In genomic region chr15:74007820-74008371, GRCh38 we compare ENCODE assay signal across 11 cellular contexts. TPM values are rescaled to one million over a fixed set of nuclear protein-coding genes. Genes with fewer than 3 reads are reported as not detected.
DNase-seq lines count a peak whose midpoint lies in the region; ATAC-seq and TF ChIP-seq lines count a peak whose summit lies in the region.
"Had no signal": no experiment of that assay in that cellular context is flagged by ENCODE, and none has a peak within 500 bp of the region (broad histone marks: within the 10 kb centered on the region; RNA-seq: fewer than 3 reads in every experiment).

No MANE protein-coding gene starts in this region.

- no peaks in the 10 kb centered on the region for H3K23me2 ChIP-seq in H9 (ENCODE audit: insufficient read length, low read depth, low read length, poor library complexity, severe bottlenecking)

- no peak overlapping the region for H3K14ac ChIP-seq in H9 (ENCODE audit: insufficient read depth, low read length)
- no peak overlapping the region for H3K14ac ChIP-seq in trophoblast cell (ENCODE audit: low read length)

- H2AK5ac ChIP-seq in H9 (ENCODE audit: insufficient read length, low read length) (no peak overlapping the region), trophoblast cell (ENCODE audit: low read length) (no peak overlapping the region)

- no CpG with 5 or more reads among the region's 5 CpGs for WGBS in H9 (ENCODE audit: extremely low coverage, insufficient read length, low lambda C conversion rate)
- WGBS in trophoblast cell (ENCODE audit: extremely low coverage, insufficient coverage, insufficient read length), result no CpG with 5 or more reads among the region's 5 CpGs

- H3K36me3 Mint-ChIP-seq in CD14-positive monocyte (peaks cover 44 to 61% of the 10 kb centered on the region in 2 donors), H9 (ENCODE audit: insufficient read depth in 1 of 3, low read depth in 3 of 3) (peaks cover 4 to 27% (median 22%) of the 10 kb centered on the region in 3 experiments)

- H3K4me1 ChIP-seq in H9 (ENCODE audit: insufficient read depth, low read length) (peaks cover 2% of the 10 kb centered on the region; the same call in 1 of the 2 replicates), breast epithelium (peaks cover 0 to 23% of the 10 kb centered on the region in 2 donors), trophoblast cell (ENCODE audit: control insufficient read depth in 1 of 2, insufficient read depth in 2 of 2, low read length in 2 of 2) (peaks cover 2 to 4% of the 10 kb centered on the region in 2 experiments)

- H3K9me3 ChIP-seq in H9 (ENCODE audit: control insufficient read depth, low read depth, low read length) (no peaks in the 10 kb centered on the region), breast epithelium (no peaks in the 10 kb centered on the region), trophoblast cell (ENCODE audit: insufficient read depth, low read depth, low read length) (no peaks in the 10 kb centered on the region)
- H3K9me3 ChIP-seq: pancreas had no signal

- H3K23ac ChIP-seq in H9 (ENCODE audit: insufficient read length, low read depth, low read length), result no peak overlapping the region
- H3K23ac ChIP-seq in trophoblast cell (ENCODE audit: low read length), result peak overlapping the region; percentile 82

- H3K9ac ChIP-seq in H9 (ENCODE audit: extremely low read depth, insufficient read length, low read length), result no peak overlapping the region
- H3K9ac ChIP-seq in trophoblast cell (ENCODE audit: low read length), result no peak overlapping the region

- no peak for TF ChIP-seq CTCF in CD14-positive monocyte (IDR thresholded peaks at IDR 0.05)
- TF ChIP-seq CTCF in H9 (conservative IDR thresholded peaks at IDR 0.05), result no peak
- TF ChIP-seq CTCF in breast epithelium (IDR thresholded peaks at IDR 0.05), result no peak

- H3K18ac ChIP-seq in H9 (ENCODE audit: insufficient read length, low read depth, low read length), result no peak overlapping the region
- H3K18ac ChIP-seq in trophoblast cell (ENCODE audit: low read length), result no peak overlapping the region

- H3K4me2 ChIP-seq in H9 (ENCODE audit: insufficient read depth, insufficient read length, low read length), result no peak overlapping the region
- no peak overlapping the region for H3K4me2 ChIP-seq in trophoblast cell (ENCODE audit: low read length)

- no peak overlapping the region for H4K5ac ChIP-seq in H9 (ENCODE audit: insufficient read length, low read depth, low read length)

- H4K20me1 ChIP-seq in H9 (ENCODE audit: control insufficient read depth, insufficient read depth, insufficient read length), result no peaks in the 10 kb centered on the region

- H4K12ac ChIP-seq in trophoblast cell (ENCODE audit: low read depth, low read length), result no peak overlapping the region

- H3K4ac ChIP-seq in H9 (ENCODE audit: low read depth, low read length) (no peak overlapping the region), trophoblast cell (ENCODE audit: low read depth, low read length) (no peak overlapping the region)

- H4K8ac ChIP-seq in H9 (replicated peaks; ENCODE audit: insufficient read length, low read depth, low read length) (no peak overlapping the region), trophoblast cell (ENCODE audit: low read depth, low read length) (no peak overlapping the region)

- H2AFZ ChIP-seq in H9 (ENCODE audit: low read length), result no peak overlapping the region
- no peak overlapping the region for H2AFZ ChIP-seq in trophoblast cell (ENCODE audit: insufficient read depth, low read length, poor library complexity)

- no peak for TF ChIP-seq POLR2A in breast epithelium (IDR thresholded peaks at IDR 0.05)

- H3K79me2 ChIP-seq in H9 (ENCODE audit: insufficient read depth, low read length), result peaks cover 3% of the 10 kb centered on the region; the same call in 1 of the 2 replicates
- H3K79me2 ChIP-seq in trophoblast cell (ENCODE audit: control insufficient read depth, insufficient read depth, low read length, poor library complexity), result peaks cover 2% of the 10 kb centered on the region

- H2BK12ac ChIP-seq in H9 (ENCODE audit: insufficient read length, low read depth, low read length), result no peak overlapping the region
- H2BK12ac ChIP-seq in trophoblast cell (ENCODE audit: low read length), result no peak overlapping the region

- H3K56ac ChIP-seq in H9 (ENCODE audit: insufficient read length, low read depth, low read length), result no peak overlapping the region

- no peak overlapping the region for H3T11ph ChIP-seq in H9 (ENCODE audit: low read length)

- H4K91ac ChIP-seq in H9 (ENCODE audit: insufficient read length, low read depth, low read length) (no peak overlapping the region), trophoblast cell (ENCODE audit: low read depth, low read length) (no peak overlapping the region)

- H3K4me3 ChIP-seq in breast epithelium (no peak overlapping the region), trophoblast cell (ENCODE audit: low read depth, low read length) (no peak overlapping the region)
- H3K4me3 ChIP-seq: pancreas had no signal

- H3K36me3 ChIP-seq in breast epithelium, result no peaks in the 10 kb centered on the region
- peaks cover 6% of the 10 kb centered on the region in 2 experiments for H3K36me3 ChIP-seq in trophoblast cell (ENCODE audit: control insufficient read depth in 1 of 2, insufficient read depth in 2 of 2, low read length in 2 of 2)
- H3K36me3 ChIP-seq: pancreas had no signal

- H3K4me3 Mint-ChIP-seq in CD14-positive monocyte (no peak overlapping the region), H9 (no peak overlapping the region)

- H3K4me1 Mint-ChIP-seq in CD14-positive monocyte, result peaks cover 59% of the 10 kb centered on the region
- peaks cover 6 to 13% of the 10 kb centered on the region in 2 experiments for H3K4me1 Mint-ChIP-seq in H9

- peak overlapping the region in 4 of 7 donors; percentile 6 to 86 (median 46) for H3K27ac Mint-ChIP-seq in CD14-positive monocyte
- peak overlapping the region; percentile 1 to 65 (median 55); a peak in 4 of 7 replicates for H3K27ac Mint-ChIP-seq in H9

- no peak for ATAC-seq in GM19324 (IDR thresholded peaks at IDR 0.05; ENCODE audit: low FRiP score, unreplicated experiment)
- ATAC-seq in HG03521 (IDR thresholded peaks at IDR 0.05; ENCODE audit: unreplicated experiment), result no peak
- ATAC-seq in GM18867 (IDR thresholded peaks at IDR 0.05; ENCODE audit: unreplicated experiment), result no peak
- ATAC-seq: pancreas had no signal

- DNase-seq in CD14-positive monocyte (ENCODE audit: low spot score) (no peak), H9 (no peak), breast epithelium (ENCODE audit: low spot score in 2 of 2) (no peak), trophoblast cell (no peak), A172 (ENCODE audit: low spot score) (no peak)
- DNase-seq: activated gamma-delta T cell, NCI-H748 treated with DMSO at 0.1 percent for 48 hours, pancreas had no signal

- no peak overlapping the region for H2BK5ac ChIP-seq in H9 (ENCODE audit: insufficient read length, low read length)
- no peak overlapping the region for H2BK5ac ChIP-seq in trophoblast cell (ENCODE audit: low read depth, low read length, poor library complexity)

- no peak overlapping the region for H2BK20ac ChIP-seq in H9 (ENCODE audit: low read depth, low read length, poor library complexity, severe bottlenecking)

- intact Hi-C loops in CD14-positive monocyte (cut with micrococcal nuclease) (no loop called here), breast epithelium (cut with DNase I; ENCODE audit: low total_unique reads) (loop anchor here (1.0 kb wide), 1 partner anchor 10 kb away; no protein-coding TSS in a partner anchor)

- H2BK15ac ChIP-seq in H9 (ENCODE audit: low read depth, low read length), result no peak overlapping the region

- H2BK120ac ChIP-seq in H9 (ENCODE audit: low read depth, low read length, poor library complexity, severe bottlenecking) (no peak overlapping the region), trophoblast cell (ENCODE audit: insufficient read depth, low read length, poor library complexity) (no peak overlapping the region)

- H3K27ac ChIP-seq in H9 (ENCODE audit: insufficient read length, low read depth, low read length) (no peak overlapping the region), breast epithelium (peak overlapping the region; percentile 57 to 69), trophoblast cell (ENCODE audit: low read depth, low read length) (no peak overlapping the region)
- H3K27ac ChIP-seq: pancreas had no signal

- H3K79me1 ChIP-seq in H9 (ENCODE audit: insufficient read depth, low read depth, low read length, poor library complexity, severe bottlenecking) (peaks cover 2% of the 10 kb centered on the region), trophoblast cell (ENCODE audit: low read length) (no peaks in the 10 kb centered on the region)

- no peaks in the 10 kb centered on the region for H3K27me3 Mint-ChIP-seq in CD14-positive monocyte (ENCODE audit: low read depth in 3 of 3)
- H3K27me3 Mint-ChIP-seq in H9 (ENCODE audit: low read depth), result no peaks in the 10 kb centered on the region

- H3K9me3 Mint-ChIP-seq in CD14-positive monocyte, result peaks cover 0 to 1% (median 0%) of the 10 kb centered on the region in 7 donors
- H3K9me3 Mint-ChIP-seq in H9, result no peaks in the 10 kb centered on the region

- no peaks in the 10 kb centered on the region for H3K27me3 ChIP-seq in H9 (ENCODE audit: insufficient read depth, low read length)
- no peaks in the 10 kb centered on the region for H3K27me3 ChIP-seq in breast epithelium
- H3K27me3 ChIP-seq in trophoblast cell (ENCODE audit: insufficient read depth, low read length), result no peaks in the 10 kb centered on the region
- H3K27me3 ChIP-seq: pancreas had no signal

RNA-seq across cellular contexts. Expression of gene PML, which starts 13.4 kb away (rescaled TPM):
- 10 to 100 TPM; 13.1 to 20.6 TPM for polyA plus RNA-seq in CD14-positive monocyte
- total RNA-seq in H9 (2021) (23.6 and 24.6 TPM in 2 replicates), breast epithelium (100 to 1,000 TPM in 1 of 3 donors, 10 to 100 TPM in 2; 37.8 to 103 (median 49.8) TPM)
- 18.7 and 18.8 TPM in 2 replicates for polyA plus RNA-seq in trophoblast cell (2013)
- 59.9 and 61.1 TPM in 2 replicates for total RNA-seq in A172 (2014; rRNA removed; shearing (Covaris generic))

RNA-seq across cellular contexts. Expression of gene STOML1, which starts 15.8 kb away (rescaled TPM):
- polyA plus RNA-seq in CD14-positive monocyte, result 1 to 10 TPM; 3.8 to 4.7 TPM
- total RNA-seq in H9 (2021) (2.5 and 2.9 TPM in 2 replicates), breast epithelium (10 to 100 TPM in 1 of 3 donors, 1 to 10 TPM in 2; 8.5 to 10.7 (median 9.7) TPM)
- polyA plus RNA-seq in trophoblast cell (2013), result 4.0 and 4.1 TPM in 2 replicates
- total RNA-seq in A172 (2014; rRNA removed; shearing (Covaris generic)), result 14.6 and 26.8 TPM in 2 replicates

Comparison
In these comparisons a context has a peak if more than half of its experiments do, and no peak if none do; other contexts are left out.
1. H3K27ac ChIP-seq: peak in breast epithelium (2 of 2); none in H9 (single experiment) and trophoblast cell (single experiment).